ENCODE assay signal across 11 cellular contexts in the genomic region with DNA sequence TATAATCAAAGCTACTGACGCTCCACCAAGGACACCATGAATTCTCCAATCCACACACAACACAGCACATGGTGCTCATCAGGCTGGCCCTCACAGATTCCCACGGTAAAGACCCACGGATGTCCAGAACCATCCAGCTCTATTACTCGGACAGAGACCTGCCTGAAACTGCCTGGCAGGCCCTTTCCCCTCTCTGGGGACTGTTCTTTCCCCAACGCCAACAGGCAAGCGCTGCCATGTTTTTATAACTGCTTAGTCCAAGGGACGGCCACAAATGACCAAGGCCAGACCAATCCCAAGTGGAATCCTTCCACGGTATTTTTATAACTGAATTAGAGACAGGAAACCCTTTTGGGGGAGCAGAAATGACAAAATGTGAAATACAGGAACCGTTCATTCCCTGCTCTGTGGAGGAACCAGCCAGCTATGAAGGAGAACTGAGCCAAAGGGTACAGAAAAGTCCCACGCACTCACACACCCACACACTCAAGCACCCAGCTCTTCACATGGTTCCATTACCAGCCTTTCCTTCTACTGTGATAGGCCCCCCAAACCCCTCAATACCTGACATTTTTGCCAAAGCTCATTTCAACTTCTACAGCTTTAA. TPM values are rescaled to one million over a fixed set of nuclear protein-coding genes. Genes with fewer than 3 reads are reported as not detected.
A peak's percentile ranks its signal among the peaks of the same experiment; 100 is the strongest.
DNase-seq lines count a peak whose midpoint lies in the region; ATAC-seq and TF ChIP-seq lines count a peak whose summit lies in the region.
"Had no signal": no experiment of that assay in that cellular context is flagged by ENCODE, and none has a peak within 500 bp of the region (broad histone marks: within the 10 kb centered on the region; RNA-seq: fewer than 3 reads in every experiment).

No MANE protein-coding gene starts in this region.

- H3K27me3 Mint-ChIP-seq in WTC11 (ENCODE audit: low read depth) (peaks cover 4% of the 10 kb centered on the region), mesothelial cell of epicardium (ENCODE audit: low read depth) (no peaks in the 10 kb centered on the region)

- H3K27ac Mint-ChIP-seq in WTC11, result peak overlapping the region; percentile 41; the same call in 1 of the 2 replicates
- peak overlapping the region; percentile 65 for H3K27ac Mint-ChIP-seq in mesothelial cell of epicardium

- peaks cover 16% of the 10 kb centered on the region for H3K4me1 ChIP-seq in GM23248 (ENCODE audit: insufficient read depth)
- H3K4me1 ChIP-seq in MM.1S (ENCODE audit: low read length), result 0 out of 2 replicates have a peak, but pooled peaks cover 12% of the 10 kb centered on the region
- H3K4me1 ChIP-seq: parathyroid adenoma had no signal

- H3K4me3 ChIP-seq in GM23248 (no peak overlapping the region), MM.1S (ENCODE audit: low read length) (no peak overlapping the region)
- H3K4me3 ChIP-seq: SJCRH30 had no signal

- H3K9me3 ChIP-seq in GM23248 (ENCODE audit: low read depth), result no peaks in the 10 kb centered on the region
- no peaks in the 10 kb centered on the region for H3K9me3 ChIP-seq in MM.1S (replicated peaks; ENCODE audit: insufficient read depth, low read length)
- H3K9me3 ChIP-seq: SJCRH30 had no signal

- H3K9me3 Mint-ChIP-seq in WTC11, result no peaks in the 10 kb centered on the region
- no peaks in the 10 kb centered on the region for H3K9me3 Mint-ChIP-seq in mesothelial cell of epicardium

- H3K27ac ChIP-seq in GM23248 (no peak overlapping the region), MM.1S (ENCODE audit: low read length) (no peak overlapping the region)
- H3K27ac ChIP-seq: parathyroid adenoma, SJCRH30 had no signal

- H3K4me2 ChIP-seq in GM23248 (ENCODE audit: unreplicated experiment) (no peak overlapping the region), MM.1S (ENCODE audit: low read depth, low read length) (no peak overlapping the region)

- in situ Hi-C loops in GM23248 (cut with MboI), result no loop called here

- POLR2A ChIA-PET in WTC11 (lab: Charles Lee), result no interaction called here

- H4K20me1 ChIP-seq in GM23248 (ENCODE audit: insufficient read depth), result no peaks in the 10 kb centered on the region
- peaks cover 3% of the 10 kb centered on the region; the same call in 1 of the 2 replicates for H4K20me1 ChIP-seq in MM.1S (ENCODE audit: insufficient read depth, low read length)

- no peak overlapping the region for H3K4me3 Mint-ChIP-seq in WTC11
- no peak overlapping the region for H3K4me3 Mint-ChIP-seq in mesothelial cell of epicardium

- ATAC-seq in GM21360 (IDR thresholded peaks at IDR 0.05; ENCODE audit: unreplicated experiment), result peak; percentile 35
- no peak for ATAC-seq in WTC11

- peaks cover 16% of the 10 kb centered on the region for H3F3A ChIP-seq in GM23248 (ENCODE audit: insufficient read depth)
- H3F3A ChIP-seq in MM.1S (ENCODE audit: insufficient read depth, low read length), result no peaks in the 10 kb centered on the region

- H3K4me1 Mint-ChIP-seq in WTC11, result peaks cover 51% of the 10 kb centered on the region
- peaks cover 27% of the 10 kb centered on the region for H3K4me1 Mint-ChIP-seq in mesothelial cell of epicardium

- H3K79me2 ChIP-seq in GM23248 (ENCODE audit: insufficient read depth), result peaks cover 82% of the 10 kb centered on the region
- H3K79me2 ChIP-seq in MM.1S (ENCODE audit: low read length), result peaks cover 89% of the 10 kb centered on the region
- H3K79me2 ChIP-seq: parathyroid adenoma had no signal

- H3K27me3 ChIP-seq in GM23248 (replicated peaks; ENCODE audit: insufficient read depth) (no peaks in the 10 kb centered on the region), MM.1S (replicated peaks; ENCODE audit: insufficient read depth, low read length) (no peaks in the 10 kb centered on the region)
- H3K27me3 ChIP-seq: SJCRH30 had no signal

- H3K36me3 ChIP-seq in GM23248 (ENCODE audit: low read depth) (no peaks in the 10 kb centered on the region), MM.1S (replicated peaks; ENCODE audit: insufficient read depth, low read length) (no peaks in the 10 kb centered on the region)
- H3K36me3 ChIP-seq: SJCRH30 had no signal

- no peak overlapping the region for H2AFZ ChIP-seq in GM23248
- H2AFZ ChIP-seq in MM.1S (ENCODE audit: low read length), result no peak overlapping the region
- H2AFZ ChIP-seq: parathyroid adenoma had no signal

- no peak for TF ChIP-seq CTCF in WTC11 (IDR thresholded peaks at IDR 0.05)
- TF ChIP-seq CTCF in mesothelial cell of epicardium (IDR thresholded peaks at IDR 0.05; ENCODE audit: unreplicated experiment), result no peak
- TF ChIP-seq CTCF in GM20000 (IDR thresholded peaks at IDR 0.05; ENCODE audit: extremely low read depth, missing control alignments), result no peak
- no peak for TF ChIP-seq CTCF in MM.1S (IDR thresholded peaks at IDR 0.05; ENCODE audit: low read length)

- DNase-seq in GF-D8 (lab: John Stamatoyannopoulos, UW) (peak; percentile 14), WTC11 (ENCODE audit: low spot score) (no peak), mesothelial cell of epicardium (ENCODE audit: low spot score in 2 of 2, unreplicated experiment in 2 of 2) (no peak), GM20000 (ENCODE audit: low spot score) (no peak), GM23248 (no peak), MM.1S (no peak)
- DNase-seq: activated gamma-delta T cell treated with Interleukin-2 at 50 U/mL for 16 hours, NCI-H1436, SJCRH30 had no signal

- CTCF ChIA-PET in WTC11 (lab: Charles Lee), result no interaction called here

- WGBS in GM23248 (ENCODE audit: low coverage in 1 of 2, low lambda C conversion rate in 2 of 2, missing lambda C conversion rate in 2 of 2), 2 experiments, result 90 to 93% methylated on average over 10 of the region's 10 CpGs

- H3K9me2 ChIP-seq in GM23248 (ENCODE audit: insufficient read depth) (no peaks in the 10 kb centered on the region), MM.1S (replicated peaks; ENCODE audit: insufficient read depth, low read length) (no peaks in the 10 kb centered on the region)

- no peaks in the 10 kb centered on the region for H3K36me3 Mint-ChIP-seq in WTC11
- no peaks in the 10 kb centered on the region for H3K36me3 Mint-ChIP-seq in mesothelial cell of epicardium

- H3K9ac ChIP-seq in GM23248, result no peak overlapping the region
- H3K9ac ChIP-seq in MM.1S (ENCODE audit: low read length), result no peak overlapping the region
- H3K9ac ChIP-seq: parathyroid adenoma had no signal

TF ChIP-seq in WTC11, 78 proteins besides CTCF, POLR2A, EP300 and RAD21:
- TF ChIP-seq JUN (CRISPR knock-in tag; IDR thresholded peaks at IDR 0.05) (no peak), TEAD1 (CRISPR knock-in tag; IDR thresholded peaks at IDR 0.05) (no peak), MXD4 (CRISPR knock-in tag; IDR thresholded peaks at IDR 0.05; ENCODE audit: borderline replicate concordance) (no peak)
- TF ChIP-seq, protein P1, sequence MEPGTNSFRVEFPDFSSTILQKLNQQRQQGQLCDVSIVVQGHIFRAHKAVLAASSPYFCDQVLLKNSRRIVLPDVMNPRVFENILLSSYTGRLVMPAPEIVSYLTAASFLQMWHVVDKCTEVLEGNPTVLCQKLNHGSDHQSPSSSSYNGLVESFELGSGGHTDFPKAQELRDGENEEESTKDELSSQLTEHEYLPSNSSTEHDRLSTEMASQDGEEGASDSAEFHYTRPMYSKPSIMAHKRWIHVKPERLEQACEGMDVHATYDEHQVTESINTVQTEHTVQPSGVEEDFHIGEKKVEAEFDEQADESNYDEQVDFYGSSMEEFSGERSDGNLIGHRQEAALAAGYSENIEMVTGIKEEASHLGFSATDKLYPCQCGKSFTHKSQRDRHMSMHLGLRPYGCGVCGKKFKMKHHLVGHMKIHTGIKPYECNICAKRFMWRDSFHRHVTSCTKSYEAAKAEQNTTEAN (CRISPR knock-in tag; IDR thresholded peaks at IDR 0.05), result no peak
- TF ChIP-seq, protein P2, sequence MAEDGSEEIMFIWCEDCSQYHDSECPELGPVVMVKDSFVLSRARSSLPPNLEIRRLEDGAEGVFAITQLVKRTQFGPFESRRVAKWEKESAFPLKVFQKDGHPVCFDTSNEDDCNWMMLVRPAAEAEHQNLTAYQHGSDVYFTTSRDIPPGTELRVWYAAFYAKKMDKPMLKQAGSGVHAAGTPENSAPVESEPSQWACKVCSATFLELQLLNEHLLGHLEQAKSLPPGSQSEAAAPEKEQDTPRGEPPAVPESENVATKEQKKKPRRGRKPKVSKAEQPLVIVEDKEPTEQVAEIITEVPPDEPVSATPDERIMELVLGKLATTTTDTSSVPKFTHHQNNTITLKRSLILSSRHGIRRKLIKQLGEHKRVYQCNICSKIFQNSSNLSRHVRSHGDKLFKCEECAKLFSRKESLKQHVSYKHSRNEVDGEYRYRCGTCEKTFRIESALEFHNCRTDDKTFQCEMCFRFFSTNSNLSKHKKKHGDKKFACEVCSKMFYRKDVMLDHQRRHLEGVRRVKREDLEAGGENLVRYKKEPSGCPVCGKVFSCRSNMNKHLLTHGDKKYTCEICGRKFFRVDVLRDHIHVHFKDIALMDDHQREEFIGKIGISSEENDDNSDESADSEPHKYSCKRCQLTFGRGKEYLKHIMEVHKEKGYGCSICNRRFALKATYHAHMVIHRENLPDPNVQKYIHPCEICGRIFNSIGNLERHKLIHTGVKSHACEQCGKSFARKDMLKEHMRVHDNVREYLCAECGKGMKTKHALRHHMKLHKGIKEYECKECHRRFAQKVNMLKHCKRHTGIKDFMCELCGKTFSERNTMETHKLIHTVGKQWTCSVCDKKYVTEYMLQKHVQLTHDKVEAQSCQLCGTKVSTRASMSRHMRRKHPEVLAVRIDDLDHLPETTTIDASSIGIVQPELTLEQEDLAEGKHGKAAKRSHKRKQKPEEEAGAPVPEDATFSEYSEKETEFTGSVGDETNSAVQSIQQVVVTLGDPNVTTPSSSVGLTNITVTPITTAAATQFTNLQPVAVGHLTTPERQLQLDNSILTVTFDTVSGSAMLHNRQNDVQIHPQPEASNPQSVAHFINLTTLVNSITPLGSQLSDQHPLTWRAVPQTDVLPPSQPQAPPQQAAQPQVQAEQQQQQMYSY (CRISPR knock-in tag; IDR thresholded peaks at IDR 0.05), result no peak

RNA-seq across cellular contexts. Expression of a gene that starts 4.1 kb away (rescaled TPM):
- total RNA-seq in WTC11 (2021), result 37.8 to 47.5 TPM (median 44.5 TPM) in 3 replicates
- 33.6 to 37.6 TPM (median 34.9 TPM) in 3 replicates for total RNA-seq in mesothelial cell of epicardium
- 19.8 and 134 TPM in 2 replicates for total RNA-seq in GM23248 (2014; rRNA removed; shearing (Covaris generic))
- polyA plus RNA-seq in GM23248 (2016; fragmentation: Nextera tagmentation; extraction: Ambion mirVana), result 26.9 and 27.7 TPM in 2 replicates
